Comparison of ENCODE assay signal across 9 cellular contexts in genomic region chr1:37487619-37487984, GRCh38. TPM values are rescaled to one million over a fixed set of nuclear protein-coding genes. Genes with fewer than 3 reads are reported as not detected.
A peak's percentile ranks its signal among the peaks of the same experiment; 100 is the strongest.
DNase-seq lines count a peak whose midpoint lies in the region; ATAC-seq and TF ChIP-seq lines count a peak whose summit lies in the region.
"Had no signal": no experiment of that assay in that cellular context is flagged by ENCODE, and none has a peak within 500 bp of the region (broad histone marks: within the 10 kb centered on the region; RNA-seq: fewer than 3 reads in every experiment).

No MANE protein-coding gene starts in this region.

- H3K27ac Mint-ChIP-seq in activated T-cell treated with anti-CD3 and anti-CD28 coated beads, Interleukin-2, amount 50 U/mL, for 72 hours: peak overlapping the region; percentile 1
- peak overlapping the region; percentile 84 for H3K27ac Mint-ChIP-seq in activated CD8-positive, alpha-beta T cell treated with anti-CD3 and anti-CD28 coated beads, Interleukin-2, amount 10 ng/mL, durations not matched to agents 7 days and 5 days

- H3K9me3 Mint-ChIP-seq in activated T-cell treated with anti-CD3 and anti-CD28 coated beads, Interleukin-2, amount 50 U/mL, for 72 hours: no peaks in the 10 kb centered on the region
- H3K9me3 Mint-ChIP-seq in activated CD8-positive, alpha-beta T cell treated with anti-CD3 and anti-CD28 coated beads, Interleukin-2, amount 10 ng/mL, durations not matched to agents 7 days and 5 days (ENCODE audit: insufficient read depth): no peaks in the 10 kb centered on the region

- CTCF ChIA-PET in activated CD8-positive, alpha-beta T cell treated with anti-CD3 and anti-CD28 coated beads, Interleukin-2, amount 10 ng/mL, durations not matched to agents 7 days and 5 days (lab: Charles Lee): interaction anchor here (0.7 to 11.1 kb wide), 29 partner anchors 12 to 1012 kb away, joined by 3 to 269 read pairs (median 9); partner anchors contain the start of genes CDCA8, MEAF6, SNIP1 and ZC3H12A

- H3K27me3 Mint-ChIP-seq in activated T-cell treated with anti-CD3 and anti-CD28 coated beads, Interleukin-2, amount 50 U/mL, for 72 hours (ENCODE audit: low read depth): no peaks in the 10 kb centered on the region
- H3K27me3 Mint-ChIP-seq in activated CD8-positive, alpha-beta T cell treated with anti-CD3 and anti-CD28 coated beads, Interleukin-2, amount 10 ng/mL, durations not matched to agents 7 days and 5 days (ENCODE audit: low read depth): no peaks in the 10 kb centered on the region

- no peak for DNase-seq in activated T-cell treated with anti-CD3 and anti-CD28 coated beads, Interleukin-2, amount 50 U/mL, for 72 hours
- no peak for DNase-seq in activated T-cell treated with anti-CD3 and anti-CD28 coated beads for 4 hours
- no peak for DNase-seq in activated CD8-positive, alpha-beta T cell treated with anti-CD3 and anti-CD28 coated beads, Interleukin-2, amount 10 ng/mL, durations not matched to agents 7 days and 5 days
- DNase-seq in lower lobe of right lung: no peak
- DNase-seq in BE2C: no peak
- no peak for DNase-seq in hepatocyte (ENCODE audit: low spot score)

- ATAC-seq in activated T-cell treated with anti-CD3 and anti-CD28 coated beads, Interleukin-2, amount 50 U/mL, for 72 hours (replicated peaks in 1 of 2): no peak
- ATAC-seq in activated CD8-positive, alpha-beta T cell treated with anti-CD3 and anti-CD28 coated beads, Interleukin-2, amount 10 ng/mL, durations not matched to agents 7 days and 5 days: no peak
- ATAC-seq in lower lobe of right lung: no peak
- ATAC-seq in GM21619 (IDR thresholded peaks at IDR 0.05; ENCODE audit: unreplicated experiment): no peak

- H4K20me1 ChIP-seq in hepatocyte (ENCODE audit: insufficient read depth, poor library complexity, severe bottlenecking): no peaks in the 10 kb centered on the region

- TF ChIP-seq CTCF in lower lobe of right lung (IDR thresholded peaks at IDR 0.05) (no peak), BE2C (IDR thresholded peaks at IDR 0.05; ENCODE audit: low read depth, low read length) (no peak), hepatocyte (IDR thresholded peaks at IDR 0.05; ENCODE audit: poor library complexity) (no peak)

- intact Hi-C loops in lower lobe of right lung (cut with DNase I): no loop called here

- H3K36me3 Mint-ChIP-seq in activated T-cell treated with anti-CD3 and anti-CD28 coated beads, Interleukin-2, amount 50 U/mL, for 72 hours (ENCODE audit: insufficient read depth in 2 of 2): peaks cover 8 to 9% of the 10 kb centered on the region in 2 donors
- H3K36me3 Mint-ChIP-seq in activated CD8-positive, alpha-beta T cell treated with anti-CD3 and anti-CD28 coated beads, Interleukin-2, amount 10 ng/mL, durations not matched to agents 7 days and 5 days (ENCODE audit: low read depth): peaks cover 18% of the 10 kb centered on the region

- peak overlapping the region; percentile 77 for H3K27ac ChIP-seq in lower lobe of right lung
- H3K27ac ChIP-seq in subcutaneous abdominal adipose tissue (ENCODE audit: low read depth, low read length): peak overlapping the region; percentile 84
- H3K27ac ChIP-seq in hepatocyte: no peak overlapping the region

- H3K4me2 ChIP-seq in hepatocyte: no peak overlapping the region

- H3K9me2 ChIP-seq in hepatocyte (replicated peaks; ENCODE audit: insufficient read depth): no peaks in the 10 kb centered on the region

- peaks cover 18% of the 10 kb centered on the region for H3K4me1 Mint-ChIP-seq in activated T-cell treated with anti-CD3 and anti-CD28 coated beads, Interleukin-2, amount 50 U/mL, for 72 hours (ENCODE audit: low read depth)
- peaks cover 15% of the 10 kb centered on the region for H3K4me1 Mint-ChIP-seq in activated CD8-positive, alpha-beta T cell treated with anti-CD3 and anti-CD28 coated beads, Interleukin-2, amount 10 ng/mL, durations not matched to agents 7 days and 5 days (ENCODE audit: low read depth)

- no peak overlapping the region for H2AFZ ChIP-seq in hepatocyte

- H3K4me1 ChIP-seq in lower lobe of right lung (peaks cover 41% of the 10 kb centered on the region), subcutaneous abdominal adipose tissue (ENCODE audit: control insufficient read depth in 5 of 5, insufficient read depth in 5 of 5, low read length in 5 of 5) (peaks cover 8 to 42% (median 34%) of the 10 kb centered on the region in 5 donors), BE2C (no peaks in the 10 kb centered on the region), hepatocyte (ENCODE audit: insufficient read depth) (peaks cover 4% of the 10 kb centered on the region)

- H3K27me3 ChIP-seq in lower lobe of right lung (ENCODE audit: low read depth) (no peaks in the 10 kb centered on the region), subcutaneous abdominal adipose tissue (ENCODE audit: control insufficient read depth in 5 of 5, insufficient read depth in 4 of 5, low read length in 5 of 5) (no peaks in the 10 kb centered on the region), BE2C (no peaks in the 10 kb centered on the region), hepatocyte (no peaks in the 10 kb centered on the region)

- H3K36me3 ChIP-seq in lower lobe of right lung (peaks cover 56% of the 10 kb centered on the region), subcutaneous abdominal adipose tissue (ENCODE audit: control insufficient read depth in 5 of 5, insufficient read depth in 5 of 5, low read length in 5 of 5) (peaks cover 9 to 54% (median 38%) of the 10 kb centered on the region in 5 donors), BE2C (no peaks in the 10 kb centered on the region), hepatocyte (replicated peaks; ENCODE audit: insufficient read depth, low read depth) (no peaks in the 10 kb centered on the region)

- H3K4me3 ChIP-seq in lower lobe of right lung: no peak overlapping the region
- no peak overlapping the region for H3K4me3 ChIP-seq in subcutaneous abdominal adipose tissue (ENCODE audit: low read depth in 1 of 5, low read length in 5 of 5)
- H3K4me3 ChIP-seq in BE2C (ENCODE audit: low read depth, low read length): no peak overlapping the region
- H3K4me3 ChIP-seq in hepatocyte: no peak overlapping the region
- H3K4me3 ChIP-seq: mucosa of descending colon had no signal

- H3K9ac ChIP-seq in subcutaneous abdominal adipose tissue (ENCODE audit: low read length in 5 of 5): peak overlapping the region in 4 of 5 donors; percentile 15 to 66 (median 41)

- WGBS in hepatocyte (ENCODE audit: low lambda C conversion rate, missing lambda C conversion rate): 87% methylated on average over 5 of the region's 5 CpGs

- POLR2A ChIA-PET in activated CD8-positive, alpha-beta T cell treated with anti-CD3 and anti-CD28 coated beads, Interleukin-2, amount 10 ng/mL, durations not matched to agents 7 days and 5 days (lab: Charles Lee): interaction anchor here (0.9 to 4.4 kb wide), 8 partner anchors 9 to 38 kb away, joined by 3 to 49 read pairs (median 3); partner anchors contain the start of genes MEAF6 and ZC3H12A

- no peak overlapping the region for H3K4me3 Mint-ChIP-seq in activated T-cell treated with anti-CD3 and anti-CD28 coated beads, Interleukin-2, amount 50 U/mL, for 72 hours
- no peak overlapping the region for H3K4me3 Mint-ChIP-seq in activated CD8-positive, alpha-beta T cell treated with anti-CD3 and anti-CD28 coated beads, Interleukin-2, amount 10 ng/mL, durations not matched to agents 7 days and 5 days

- H3K9me3 ChIP-seq in lower lobe of right lung (no peaks in the 10 kb centered on the region), subcutaneous abdominal adipose tissue (ENCODE audit: control insufficient read depth in 5 of 5, low read length in 5 of 5) (no peaks in the 10 kb centered on the region), BE2C (no peaks in the 10 kb centered on the region), hepatocyte (ENCODE audit: low read depth) (no peaks in the 10 kb centered on the region)
- H3K9me3 ChIP-seq: mucosa of descending colon had no signal

- H3K79me2 ChIP-seq in hepatocyte: no peaks in the 10 kb centered on the region

RNA-seq across cellular contexts. Expression of gene ZC3H12A, which starts 13.2 kb away (rescaled TPM):
- total RNA-seq in activated T-cell treated with anti-CD3 and anti-CD28 coated beads, Interleukin-2, amount 50 U/mL, for 72 hours: 10 to 100 TPM; 33.5 to 46.1 TPM
- 10 to 100 TPM; 15.1 to 17.8 TPM for total RNA-seq in activated CD8-positive, alpha-beta T cell treated with anti-CD3 and anti-CD28 coated beads, Interleukin-2, amount 10 ng/mL, durations not matched to agents 7 days and 5 days
- total RNA-seq in lower lobe of right lung (12.8 TPM), hepatocyte (30.8 and 30.9 TPM in 2 replicates)
- polyA plus RNA-seq in BE2C (2012; ENCODE audit: insufficient read depth, insufficient read length, low read depth): 1.6 TPM
- polyA plus RNA-seq in hepatocyte: 46.2 and 54.9 TPM in 2 replicates

RNA-seq across cellular contexts. Expression of gene MEAF6, which starts 27.0 kb away (rescaled TPM):
- total RNA-seq in activated T-cell treated with anti-CD3 and anti-CD28 coated beads, Interleukin-2, amount 50 U/mL, for 72 hours: 100 to 1,000 TPM; 105 to 108 TPM
- 10 to 100 TPM; 70.8 to 73.0 TPM for total RNA-seq in activated CD8-positive, alpha-beta T cell treated with anti-CD3 and anti-CD28 coated beads, Interleukin-2, amount 10 ng/mL, durations not matched to agents 7 days and 5 days
- total RNA-seq in lower lobe of right lung (59.5 TPM), hepatocyte (74.7 TPM in 2 replicates)
- polyA plus RNA-seq in BE2C (2012; ENCODE audit: insufficient read depth, insufficient read length, low read depth): 54.8 TPM
- 46.5 and 62.8 TPM in 2 replicates for polyA plus RNA-seq in hepatocyte
